Comparison of ENCODE assay signal across 26 cellular contexts in genomic region chr4:99362768-99363167, GRCh38. TPM values are rescaled to one million over a fixed set of nuclear protein-coding genes. Genes with fewer than 3 reads are reported as not detected.
DNase-seq lines count a peak whose midpoint lies in the region; ATAC-seq and TF ChIP-seq lines count a peak whose summit lies in the region.
"Had no signal": no experiment of that assay in that cellular context is flagged by ENCODE, and none has a peak within 500 bp of the region (broad histone marks: within the 10 kb centered on the region; RNA-seq: fewer than 3 reads in every experiment).

No MANE protein-coding gene starts in this region.

- H3K4me3 ChIP-seq in breast epithelium, result no peak overlapping the region
- no peak overlapping the region for H3K4me3 ChIP-seq in right cardiac atrium (ENCODE audit: low read length)
- H3K4me3 ChIP-seq in tibial nerve, result no peak overlapping the region
- H3K4me3 ChIP-seq: GM23248, SJCRH30, smooth muscle cell had no signal

- no peak for TF ChIP-seq CTCF in breast epithelium (IDR thresholded peaks at IDR 0.05)
- TF ChIP-seq CTCF in tibial nerve (IDR thresholded peaks at IDR 0.05), result no peak

- intact Hi-C loops in breast epithelium (cut with DNase I; ENCODE audit: low total_unique reads), result no loop called here
- intact Hi-C loops in right cardiac atrium (cut with DNase I), result no loop called here

- H3K36me3 ChIP-seq in breast epithelium (no peaks in the 10 kb centered on the region), tibial nerve (no peaks in the 10 kb centered on the region)
- H3K36me3 ChIP-seq: SJCRH30 had no signal

- peak in 1 of 2 donors; percentile 6 for TF ChIP-seq EP300 in tibial nerve (IDR thresholded peaks at IDR 0.05)

- DNase-seq in NCI-H524 treated with DMSO at 0.1 percent for 48 hours (lab: John Stamatoyannopoulos, UW) (peak; percentile 35), breast epithelium (ENCODE audit: low spot score in 2 of 2) (no peak), right cardiac atrium (peak in 2 of 3 donors; percentile 30 to 32), tibial nerve (ENCODE audit: low spot score in 2 of 2) (no peak), caudate nucleus (lab: John Stamatoyannopoulos, UW) (no peak)
- DNase-seq: activated CD4-positive, alpha-beta T cell treated with anti-CD3 and anti-CD28 coated beads, Interleukin-2, amount 50 U/mL, for 1 hour; activated naive CD4-positive, alpha-beta T cell treated with anti-CD3 and anti-CD28 coated beads for 36 hours; amniotic stem cell; C1 segment of cervical spinal cord; Caco-2; endodermal cell; GM23248; Karpas-422; midbrain; naive thymus-derived CD8-positive, alpha-beta T cell; occipital lobe; SJCRH30; stimulated activated CD4-positive, alpha-beta T cell treated with anti-CD3 and anti-CD28 coated beads, Interleukin-1b, Interleukin-23, amount 100 ng/mL, for 48 hours; stimulated activated CD8-positive, alpha-beta memory T cell treated with anti-CD3 and anti-CD28 coated beads, Interleukin-4, amount 100 ng/mL, for 48 hours had no signal

- H3K27ac ChIP-seq in breast epithelium (peak overlapping the region; percentile 61 to 86), right cardiac atrium (ENCODE audit: low read length) (no peak overlapping the region), tibial nerve (peak overlapping the region in 3 of 4 donors; percentile 26 to 79 (median 69)), caudate nucleus (ENCODE audit: low read depth, low read length) (no peak overlapping the region)
- H3K27ac ChIP-seq: GM23248, HL-60, SJCRH30 had no signal

- TF ChIP-seq POLR2A in breast epithelium (IDR thresholded peaks at IDR 0.05) (no peak), tibial nerve (IDR thresholded peaks at IDR 0.05) (no peak)

- no peaks in the 10 kb centered on the region for H3K27me3 ChIP-seq in breast epithelium
- no peaks in the 10 kb centered on the region for H3K27me3 ChIP-seq in right cardiac atrium (ENCODE audit: control insufficient read depth, insufficient read depth)
- no peaks in the 10 kb centered on the region for H3K27me3 ChIP-seq in tibial nerve
- H3K27me3 ChIP-seq: SJCRH30 had no signal

- H3K9me3 ChIP-seq in breast epithelium, result peaks cover 4 to 9% of the 10 kb centered on the region in 2 donors
- H3K9me3 ChIP-seq in right cardiac atrium (ENCODE audit: control insufficient read depth, low read length), result no peaks in the 10 kb centered on the region
- H3K9me3 ChIP-seq in tibial nerve, result peaks cover 0 to 12% (median 0%) of the 10 kb centered on the region in 4 donors
- H3K9me3 ChIP-seq: Caco-2, SJCRH30 had no signal

- ATAC-seq in right cardiac atrium (peak; percentile 65 to 89), GM18519 (IDR thresholded peaks at IDR 0.05; ENCODE audit: low FRiP score, unreplicated experiment) (no peak), HG03432 (IDR thresholded peaks at IDR 0.05; ENCODE audit: unreplicated experiment) (no peak)
- ATAC-seq: esophagus mucosa; naive thymus-derived CD8-positive, alpha-beta T cell; Panc1 had no signal

- H3K4me1 ChIP-seq in breast epithelium (no peaks in the 10 kb centered on the region), right cardiac atrium (ENCODE audit: control insufficient read depth, insufficient read depth, low read length) (no peaks in the 10 kb centered on the region), tibial nerve (peaks cover 0 to 14% (median 0%) of the 10 kb centered on the region in 4 donors)
- H3K4me1 ChIP-seq: Caco-2, SJCRH30 had no signal

RNA-seq across cellular contexts. Expression of gene ADH1C, which starts 10.2 kb away (rescaled TPM):
- total RNA-seq in breast epithelium, result 10 to 100 TPM in 2 of 3 donors, 1 to 10 TPM in 1; 8.8 to 50.1 (median 31.8) TPM
- total RNA-seq in right cardiac atrium, result 1 to 10 TPM; 1.2 to 3.6 (median 2.7) TPM
- polyA plus RNA-seq in right cardiac atrium, result 4.3 TPM
- 100 to 1,000 TPM in 3 of 4 donors, 10 to 100 TPM in 1; 44.7 to 186 (median 151) TPM for total RNA-seq in tibial nerve
- total RNA-seq: activated naive CD4-positive, alpha-beta T cell treated with anti-CD3 and anti-CD28 coated beads for 36 hours; endodermal cell; GM23248; naive thymus-derived CD8-positive, alpha-beta T cell; NCI-H460; occipital lobe; SJCRH30; smooth muscle cell had no signal
- polyA plus RNA-seq: GM23248; naive thymus-derived CD8-positive, alpha-beta T cell; smooth muscle cell had no signal

RNA-seq across cellular contexts. Expression of gene ADH1B, which starts 41.6 kb away (rescaled TPM):
- 1,000 to 10,000 TPM in 2 of 3 donors, 100 to 1,000 TPM in 1; 631 to 5,080 (median 1,871) TPM for total RNA-seq in breast epithelium
- total RNA-seq in right cardiac atrium, result 100 to 1,000 TPM; 197 to 343 (median 260) TPM
- 164 TPM for polyA plus RNA-seq in right cardiac atrium
- total RNA-seq in tibial nerve, result 1,000 to 10,000 TPM; 1,271 to 1,760 (median 1,505) TPM
- total RNA-seq: activated naive CD4-positive, alpha-beta T cell treated with anti-CD3 and anti-CD28 coated beads for 36 hours; Caco-2; endodermal cell; GM23248; naive thymus-derived CD8-positive, alpha-beta T cell; NCI-H460; SJCRH30; smooth muscle cell had no signal
- polyA plus RNA-seq: naive thymus-derived CD8-positive, alpha-beta T cell; smooth muscle cell had no signal

Comparison
In these comparisons a context has a peak if more than half of its experiments do, and no peak if none do; other contexts are left out.
1. DNase-seq: peak in NCI-H524 treated with DMSO at 0.1 percent for 48 hours (single experiment) and right cardiac atrium (2 of 3); none in breast epithelium (0 of 2), tibial nerve (0 of 2) and caudate nucleus (0 of 61).
2. H3K27ac ChIP-seq: peak in breast epithelium (2 of 2) and tibial nerve (3 of 4); none in right cardiac atrium (single experiment) and caudate nucleus (single experiment).
3. ATAC-seq: peak in right cardiac atrium (2 of 2); none in GM18519 (single experiment) and HG03432 (single experiment).